Comparison of ENCODE assay signal across 17 cellular contexts in genomic region chr20:10633708-10634107, GRCh38.
"Had no signal": no experiment of that assay in that cellular context is flagged by ENCODE, and none has a peak within 500 bp of the region (broad histone marks: within the 10 kb centered on the region; RNA-seq: fewer than 3 reads in every experiment).

No MANE protein-coding gene starts in this region.

- H3K4me3 ChIP-seq: mucosa of descending colon, stomach, thyroid gland had no signal

- H3K36me3 Mint-ChIP-seq: natural killer cell treated with Interleukin-12 subunit alpha and Interleukin-12 subunit beta and Interleukin-15 and Interleukin-18, amount 100 ng/mL, for 72 hours had no signal

- DNase-seq: activated CD4-positive, alpha-beta T cell treated with anti-CD3 and anti-CD28 coated beads, Interleukin-2, amount 10 ng/mL, durations not matched to agents 24 days and 14 days; activated naive CD4-positive, alpha-beta T cell treated with anti-CD3 and anti-CD28 coated beads, Interleukin-2, amount 50 U/mL, for 16 hours; effector memory CD8-positive, alpha-beta T cell; left colon; mucosa of descending colon; stimulated activated CD4-positive, alpha-beta T cell treated with anti-CD3 and anti-CD28 coated beads, Interleukin-2, amount 100 ng/mL, for 48 hours; stomach; thyroid gland had no signal

- H3K27ac Mint-ChIP-seq: activated CD4-positive, alpha-beta T cell treated with anti-CD3 and anti-CD28 coated beads, Interleukin-2, amount 10 ng/mL, durations not matched to agents 24 days and 14 days; dendritic cell treated with granulocyte-macrophage colony-stimulating factor and Interleukin-4, amounts not matched to agents 40 ng/mL and 50 ng/mL, for 4 days; natural killer cell treated with Interleukin-12 subunit alpha and Interleukin-12 subunit beta and Interleukin-15 and Interleukin-18, amount 100 ng/mL, for 72 hours; T-helper 1 cell treated with Interleukin-12 subunit alpha and Interleukin-12 subunit beta and Interleukin-4 antibody, amounts not matched to agents 30 μg/mL and 1 μg/mL, for 36 hours had no signal

- H3K27me3 ChIP-seq: stomach, thyroid gland had no signal

- H3K9me3 ChIP-seq: mucosa of descending colon, stomach, thyroid gland had no signal

- H3K27me3 Mint-ChIP-seq: activated CD4-positive, alpha-beta T cell treated with anti-CD3 and anti-CD28 coated beads, Interleukin-2, amount 10 ng/mL, durations not matched to agents 24 days and 14 days; activated T-helper 17 cell treated with anti-CD3 and anti-CD28 coated beads, Interleukin-2, amount 50 U/mL, for 72 hours; central memory CD8-positive, alpha-beta T cell; dendritic cell treated with granulocyte-macrophage colony-stimulating factor and Interleukin-4, amounts not matched to agents 40 ng/mL and 50 ng/mL, for 4 days; effector memory CD8-positive, alpha-beta T cell; natural killer cell treated with Interleukin-12 subunit alpha and Interleukin-12 subunit beta and Interleukin-15 and Interleukin-18, amount 100 ng/mL, for 72 hours had no signal

- H3K4me1 Mint-ChIP-seq: activated CD4-positive, alpha-beta T cell treated with anti-CD3 and anti-CD28 coated beads, Interleukin-2, amount 10 ng/mL, durations not matched to agents 24 days and 14 days; activated T-helper 17 cell treated with anti-CD3 and anti-CD28 coated beads, Interleukin-2, amount 50 U/mL, for 72 hours; central memory CD8-positive, alpha-beta T cell had no signal

- H3K9me3 Mint-ChIP-seq: activated CD4-positive, alpha-beta T cell treated with anti-CD3 and anti-CD28 coated beads, Interleukin-2, amount 10 ng/mL, durations not matched to agents 24 days and 14 days; activated T-helper 17 cell treated with anti-CD3 and anti-CD28 coated beads, Interleukin-2, amount 50 U/mL, for 72 hours; brain; central memory CD8-positive, alpha-beta T cell; dendritic cell treated with granulocyte-macrophage colony-stimulating factor and Interleukin-4, amounts not matched to agents 40 ng/mL and 50 ng/mL, for 4 days; effector memory CD8-positive, alpha-beta T cell; natural killer cell treated with Interleukin-12 subunit alpha and Interleukin-12 subunit beta and Interleukin-15 and Interleukin-18, amount 100 ng/mL, for 72 hours; T-helper 1 cell treated with Interleukin-12 subunit alpha and Interleukin-12 subunit beta and Interleukin-4 antibody, amounts not matched to agents 30 μg/mL and 1 μg/mL, for 36 hours; WTC11 had no signal

- H3K4me3 Mint-ChIP-seq: activated CD4-positive, alpha-beta T cell treated with anti-CD3 and anti-CD28 coated beads, Interleukin-2, amount 10 ng/mL, durations not matched to agents 24 days and 14 days; activated T-helper 17 cell treated with anti-CD3 and anti-CD28 coated beads, Interleukin-2, amount 50 U/mL, for 72 hours; brain; central memory CD8-positive, alpha-beta T cell; dendritic cell treated with granulocyte-macrophage colony-stimulating factor and Interleukin-4, amounts not matched to agents 40 ng/mL and 50 ng/mL, for 4 days; effector memory CD8-positive, alpha-beta T cell; natural killer cell treated with Interleukin-12 subunit alpha and Interleukin-12 subunit beta and Interleukin-15 and Interleukin-18, amount 100 ng/mL, for 72 hours; T-helper 1 cell treated with Interleukin-12 subunit alpha and Interleukin-12 subunit beta and Interleukin-4 antibody, amounts not matched to agents 30 μg/mL and 1 μg/mL, for 36 hours; WTC11 had no signal

- ATAC-seq: activated T-helper 17 cell treated with anti-CD3 and anti-CD28 coated beads, Interleukin-2, amount 50 U/mL, for 72 hours; effector memory CD8-positive, alpha-beta T cell; left colon; mucosa of descending colon; natural killer cell treated with Interleukin-12 subunit alpha and Interleukin-12 subunit beta and Interleukin-15 and Interleukin-18, amount 100 ng/mL, for 72 hours; sciatic nerve; SK-N-SH treated with all-trans-retinoic acid at 6 μM for 48 hours; WTC11 had no signal
